ENCODE assay signal across 22 cellular contexts in the genomic region with DNA sequence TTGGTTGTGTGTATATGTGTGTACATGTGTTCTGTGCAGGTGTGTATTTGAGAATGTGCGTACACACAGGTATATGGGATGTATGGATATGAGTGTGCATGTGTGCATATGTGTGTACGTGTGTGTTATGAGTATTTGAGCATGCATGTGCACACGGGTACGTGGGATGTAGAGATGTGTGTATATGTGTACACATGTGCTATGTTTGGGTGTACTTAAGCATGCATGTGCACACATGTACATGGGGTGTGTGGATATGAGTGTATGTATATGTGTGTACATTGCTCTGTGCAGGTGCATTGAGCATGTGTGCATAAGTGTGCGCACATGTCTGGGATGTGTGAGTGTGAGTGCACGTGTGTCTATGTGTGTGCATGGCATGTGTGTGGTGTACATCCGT.
"Had no signal": no experiment of that assay in that cellular context is flagged by ENCODE, and none has a peak within 500 bp of the region (broad histone marks: within the 10 kb centered on the region; RNA-seq: fewer than 3 reads in every experiment).

No MANE protein-coding gene starts in this region.

- H3K4me3 Mint-ChIP-seq: memory B cell; naive B cell; stimulated activated memory B cell treated with anti-CD40 and anti-IgM and Interleukin-4, amounts not matched to agents 10 μg/mL and 1 μg/mL and 100 μg/mL, for 72 hours; stimulated activated naive CD8-positive, alpha-beta T cell treated with anti-CD3 and anti-CD28 coated beads, Interleukin-15, Interleukin-2, amounts not matched to agents 100 ng/mL and 50 ng/mL, for 24 hours had no signal

- H3K36me3 ChIP-seq: colonic mucosa, esophagus squamous epithelium, gastroesophageal sphincter, left ventricle myocardium inferior, lower lobe of right lung, pancreas, tibial artery, upper lobe of left lung, vagina had no signal

- H3K4me3 ChIP-seq: colonic mucosa, esophagus squamous epithelium, gastroesophageal sphincter, left ventricle myocardium inferior, lower lobe of right lung, pancreas, tibial artery, upper lobe of left lung, vagina had no signal

- H3K9me3 ChIP-seq: colonic mucosa, esophagus squamous epithelium, lower lobe of right lung, pancreas, vagina had no signal

- H3K27ac Mint-ChIP-seq: memory B cell; naive B cell; progenitor cell of endocrine pancreas; stimulated activated memory B cell treated with anti-CD40 and anti-IgM and Interleukin-4, amounts not matched to agents 10 μg/mL and 1 μg/mL and 100 μg/mL, for 72 hours; stimulated activated naive CD8-positive, alpha-beta T cell treated with anti-CD3 and anti-CD28 coated beads, Interleukin-15, Interleukin-2, amounts not matched to agents 100 ng/mL and 50 ng/mL, for 24 hours had no signal

- H3K36me3 Mint-ChIP-seq: stimulated activated memory B cell treated with anti-CD40 and anti-IgM and Interleukin-4, amounts not matched to agents 10 μg/mL and 1 μg/mL and 100 μg/mL, for 72 hours had no signal

- DNase-seq: colonic mucosa; dermis blood vessel endothelial cell; esophagus squamous epithelium; foreskin fibroblast; glutamatergic neuron; left ventricle myocardium inferior; lower lobe of right lung; naive B cell; nucleus accumbens; right cardiac atrium; stimulated activated CD4-positive, alpha-beta T cell treated with anti-CD3 and anti-CD28 coated beads, Interleukin-4, amount 100 ng/mL, for 1 hour; stimulated activated CD8-positive, alpha-beta memory T cell treated with anti-CD3 and anti-CD28 coated beads, Interleukin-4, amount 100 ng/mL, for 48 hours; upper lobe of left lung had no signal

- H3K4me1 Mint-ChIP-seq: memory B cell had no signal

- H3K27me3 ChIP-seq: colonic mucosa, pancreas, upper lobe of left lung, vagina had no signal

- FAIRE-seq: keratinocyte, pancreas had no signal

- H3K27me3 Mint-ChIP-seq: stimulated activated naive CD8-positive, alpha-beta T cell treated with anti-CD3 and anti-CD28 coated beads, Interleukin-15, Interleukin-2, amounts not matched to agents 100 ng/mL and 50 ng/mL, for 24 hours had no signal

- ATAC-seq: gastroesophageal sphincter; lower lobe of right lung; pancreas; right cardiac atrium; stimulated activated memory B cell treated with anti-CD40 and anti-IgM and Interleukin-4, amounts not matched to agents 10 μg/mL and 1 μg/mL and 100 μg/mL, for 72 hours had no signal

- H3K4me1 ChIP-seq: colonic mucosa, gastroesophageal sphincter, left ventricle myocardium inferior, lower lobe of right lung, pancreas, tibial artery, upper lobe of left lung, vagina had no signal

- H3K27ac ChIP-seq: colonic mucosa, esophagus squamous epithelium, gastroesophageal sphincter, left ventricle myocardium inferior, lower lobe of right lung, pancreas, tibial artery, upper lobe of left lung, vagina had no signal
